Comparison of ENCODE assay signal across 15 cellular contexts in genomic region chr10:28684157-28684985, GRCh38. TPM values are rescaled to one million over a fixed set of nuclear protein-coding genes. Genes with fewer than 3 reads are reported as not detected.
A peak's percentile ranks its signal among the peaks of the same experiment; 100 is the strongest.
DNase-seq lines count a peak whose midpoint lies in the region; ATAC-seq, FAIRE-seq and TF ChIP-seq lines count a peak whose summit lies in the region.
"Had no signal": no experiment of that assay in that cellular context is flagged by ENCODE, and none has a peak within 500 bp of the region (broad histone marks: within the 10 kb centered on the region; RNA-seq: fewer than 3 reads in every experiment).

No MANE protein-coding gene starts in this region.

- no peak for TF ChIP-seq CTCF in right atrium auricular region (IDR thresholded peaks at IDR 0.05)
- no peak for TF ChIP-seq CTCF in left ventricle myocardium inferior (IDR thresholded peaks at IDR 0.05; ENCODE audit: borderline replicate concordance)
- TF ChIP-seq CTCF in endodermal cell (conservative IDR thresholded peaks at IDR 0.05), result no peak
- no peak for TF ChIP-seq CTCF in smooth muscle cell (IDR thresholded peaks at IDR 0.05; ENCODE audit: borderline replicate concordance, insufficient read depth, poor library complexity, severe bottlenecking)
- no peak for TF ChIP-seq CTCF in pancreas (IDR thresholded peaks at IDR 0.05)

- intact Hi-C loops in left ventricle myocardium inferior (cut with micrococcal nuclease), result no loop called here
- intact Hi-C loops in pancreas (cut with DNase I), result no loop called here

- no peaks in the 10 kb centered on the region for H3K9me3 ChIP-seq in right atrium auricular region
- H3K9me3 ChIP-seq in left ventricle myocardium inferior (replicated peaks), result no peaks in the 10 kb centered on the region
- H3K9me3 ChIP-seq in HUES6 (ENCODE audit: control insufficient read depth, insufficient read depth, low read depth, low read length), result no peaks in the 10 kb centered on the region
- no peaks in the 10 kb centered on the region for H3K9me3 ChIP-seq in endodermal cell (ENCODE audit: control insufficient read depth, low read length)
- H3K9me3 ChIP-seq in smooth muscle cell (replicated peaks; ENCODE audit: low read depth), result no peaks in the 10 kb centered on the region
- no peaks in the 10 kb centered on the region for H3K9me3 ChIP-seq in pancreas
- H3K9me3 ChIP-seq: SJSA1 had no signal

- peaks cover 47% of the 10 kb centered on the region for H3K36me3 Mint-ChIP-seq in endodermal cell (ENCODE audit: low read depth)
- peaks cover 0 to 2% (median 0%) of the 10 kb centered on the region in 3 donors for H3K36me3 Mint-ChIP-seq in naive thymus-derived CD8-positive, alpha-beta T cell

- peaks cover 69% of the 10 kb centered on the region for H3K4me1 Mint-ChIP-seq in endodermal cell
- H3K4me1 Mint-ChIP-seq in naive thymus-derived CD8-positive, alpha-beta T cell, result peaks cover 2 to 13% (median 7%) of the 10 kb centered on the region in 4 donors

- peaks cover 63% of the 10 kb centered on the region for H4K20me1 ChIP-seq in smooth muscle cell (ENCODE audit: low read depth)

- POLR2A ChIA-PET in naive thymus-derived CD8-positive, alpha-beta T cell (lab: Charles Lee), result no interaction called here

- H3K27ac ChIP-seq in right atrium auricular region, result peak overlapping the region; percentile 21 to 49
- H3K27ac ChIP-seq in left ventricle myocardium inferior (replicated peaks), result no peak overlapping the region
- H3K27ac ChIP-seq in HUES6 (ENCODE audit: low read depth, low read length), result peak overlapping the region; percentile 1; the same call in 1 of the 2 replicates
- no peak overlapping the region for H3K27ac ChIP-seq in endodermal cell (ENCODE audit: low read depth, low read length)
- H3K27ac ChIP-seq in smooth muscle cell (ENCODE audit: low read depth), result peak overlapping the region; percentile 78
- no peak overlapping the region for H3K27ac ChIP-seq in pancreas
- H3K27ac ChIP-seq: SJSA1 had no signal

- DNase-seq in right atrium auricular region (ENCODE audit: low spot score), result no peak
- no peak for DNase-seq in left ventricle myocardium inferior
- no peak for DNase-seq in endodermal cell
- DNase-seq in smooth muscle cell (lab: John Stamatoyannopoulos, UW; ENCODE audit: unreplicated experiment), result no peak
- no peak for DNase-seq in pancreas
- DNase-seq in naive thymus-derived CD8-positive, alpha-beta T cell, result no peak
- DNase-seq in activated T-cell treated with anti-CD3 and anti-CD28 coated beads, Interleukin-2, amount 50 U/mL, for 48 hours, result no peak
- DNase-seq: DMS153; NCI-H1436 treated with DMSO at 0.1 percent for 48 hours; NCI-H2081; NCI-H2227 treated with DMSO at 0.1 percent for 48 hours; NK-92 treated with Interleukin-12 subunit alpha and Interleukin-12 subunit beta, amount 100 ng/mL, for 24 hours; OCI-M1 had no signal

- H3K4me3 Mint-ChIP-seq in endodermal cell, result peak overlapping the region; percentile 2
- H3K4me3 Mint-ChIP-seq in naive thymus-derived CD8-positive, alpha-beta T cell, result no peak overlapping the region

- WGBS in endodermal cell (ENCODE audit: insufficient coverage in 1 of 2, insufficient read length in 1 of 2), 2 experiments, result 96 to 98% methylated on average over 8 to 13 of the region's 13 CpGs
- WGBS in smooth muscle cell (ENCODE audit: low lambda C conversion rate), result 22% methylated on average over 13 of the region's 13 CpGs
- 90 to 91% methylated on average over 13 of the region's 13 CpGs for WGBS in pancreas, 2 donors

- H3K79me2 ChIP-seq in smooth muscle cell (ENCODE audit: low read depth), result peaks cover 44% of the 10 kb centered on the region

- no peak for FAIRE-seq in pancreas (lab: Jason Lieb, UNC)

- H3K27me3 Mint-ChIP-seq in endodermal cell (ENCODE audit: insufficient read depth), result no peaks in the 10 kb centered on the region
- peaks cover 16 to 70% (median 42%) of the 10 kb centered on the region in 5 donors for H3K27me3 Mint-ChIP-seq in naive thymus-derived CD8-positive, alpha-beta T cell

- H3K27me3 ChIP-seq in right atrium auricular region, result no peaks in the 10 kb centered on the region
- H3K27me3 ChIP-seq in left ventricle myocardium inferior (ENCODE audit: low read depth), result peaks cover 11% of the 10 kb centered on the region
- H3K27me3 ChIP-seq in HUES6 (ENCODE audit: control insufficient read depth, insufficient read depth, low read length), result no peaks in the 10 kb centered on the region
- no peaks in the 10 kb centered on the region for H3K27me3 ChIP-seq in endodermal cell (ENCODE audit: control insufficient read depth, insufficient read depth, low read length, poor library complexity, severe bottlenecking)
- no peaks in the 10 kb centered on the region for H3K27me3 ChIP-seq in smooth muscle cell (ENCODE audit: low read depth)
- H3K27me3 ChIP-seq in pancreas, result no peaks in the 10 kb centered on the region
- H3K27me3 ChIP-seq: SJSA1 had no signal

- no peaks in the 10 kb centered on the region for H3K9me3 Mint-ChIP-seq in endodermal cell
- no peaks in the 10 kb centered on the region for H3K9me3 Mint-ChIP-seq in naive thymus-derived CD8-positive, alpha-beta T cell

- ATAC-seq in pancreas, result no peak
- no peak for ATAC-seq in naive thymus-derived CD8-positive, alpha-beta T cell

- peak overlapping the region; percentile 63 for H3K27ac Mint-ChIP-seq in endodermal cell
- H3K27ac Mint-ChIP-seq in naive thymus-derived CD8-positive, alpha-beta T cell, result peak overlapping the region in 1 of 10 donors; percentile 17

- no peak overlapping the region for H2AFZ ChIP-seq in smooth muscle cell (ENCODE audit: low read depth)

- H3K36me3 ChIP-seq in right atrium auricular region, result peaks cover 12% of the 10 kb centered on the region
- H3K36me3 ChIP-seq in left ventricle myocardium inferior, result peaks cover 9% of the 10 kb centered on the region
- peaks cover 47% of the 10 kb centered on the region for H3K36me3 ChIP-seq in HUES6 (ENCODE audit: control insufficient read depth, insufficient read depth, low read length)
- peaks cover 26% of the 10 kb centered on the region for H3K36me3 ChIP-seq in endodermal cell (ENCODE audit: control insufficient read depth, insufficient read depth, low read length)
- H3K36me3 ChIP-seq in smooth muscle cell (ENCODE audit: low read depth), result no peaks in the 10 kb centered on the region
- H3K36me3 ChIP-seq in pancreas, result no peaks in the 10 kb centered on the region

- peak overlapping the region; percentile 98 for H3K4me2 ChIP-seq in smooth muscle cell

- H3K9ac ChIP-seq in HUES6 (ENCODE audit: low read length) (no peak overlapping the region), endodermal cell (ENCODE audit: extremely low read depth, low read length, poor library complexity, severe bottlenecking) (no peak overlapping the region), smooth muscle cell (ENCODE audit: low read depth) (peak overlapping the region; percentile 44)

- H3K4me3 ChIP-seq in right atrium auricular region (no peak overlapping the region), left ventricle myocardium inferior (no peak overlapping the region), HUES6 (ENCODE audit: low read depth, low read length) (no peak overlapping the region), endodermal cell (ENCODE audit: low read length) (no peak overlapping the region), smooth muscle cell (no peak overlapping the region), pancreas (no peak overlapping the region)
- H3K4me3 ChIP-seq: SJSA1 had no signal

- H3F3A ChIP-seq in smooth muscle cell (ENCODE audit: low read depth), result peaks cover 57% of the 10 kb centered on the region

- H3K4me1 ChIP-seq in right atrium auricular region (peaks cover 0 to 41% of the 10 kb centered on the region in 2 donors), left ventricle myocardium inferior (peaks cover 47% of the 10 kb centered on the region), HUES6 (ENCODE audit: control insufficient read depth, insufficient read depth, low read length) (peaks cover 51% of the 10 kb centered on the region), endodermal cell (ENCODE audit: control insufficient read depth, insufficient read depth, low read length) (peaks cover 26% of the 10 kb centered on the region), smooth muscle cell (ENCODE audit: low read depth) (peaks cover 40% of the 10 kb centered on the region), pancreas (no peaks in the 10 kb centered on the region)

RNA-seq across cellular contexts. Expression of gene BAMBI, which starts 7.0 kb away (rescaled TPM):
- total RNA-seq in right atrium auricular region, result 10 to 100 TPM; 61.1 to 92.7 TPM
- total RNA-seq in left ventricle myocardium inferior, result 15.4 TPM
- 10 to 100 TPM; 41.4 to 49.2 TPM for total RNA-seq in endodermal cell
- polyA plus RNA-seq in endodermal cell (2013, experiment 1 of 2), result 37.6 TPM
- 37.0 TPM for polyA plus RNA-seq in endodermal cell (2013, experiment 2 of 2)
- total RNA-seq in smooth muscle cell, result 621 and 648 TPM in 2 replicates
- polyA plus RNA-seq in smooth muscle cell, result 878 and 879 TPM in 2 replicates
- total RNA-seq in pancreas, result 1 to 10 TPM; 2.3 to 7.9 (median 3.5) TPM
- polyA plus RNA-seq in pancreas, result 1 to 10 TPM; 3.7 to 7.6 TPM
- total RNA-seq in naive thymus-derived CD8-positive, alpha-beta T cell, result under 1 TPM in 1 of 2 experiments, not detected in 1; 0.19 TPM
- not detected for polyA plus RNA-seq in naive thymus-derived CD8-positive, alpha-beta T cell

Comparison
In these comparisons a context has a peak if more than half of its experiments do, and no peak if none do; other contexts are left out.
1. H3K27ac ChIP-seq: peak in right atrium auricular region (2 of 2), HUES6 (single experiment) and smooth muscle cell (single experiment); none in left ventricle myocardium inferior (single experiment), endodermal cell (single experiment) and pancreas (0 of 4).